Comparison of ENCODE assay signal across 2 cellular contexts in the genomic region with DNA sequence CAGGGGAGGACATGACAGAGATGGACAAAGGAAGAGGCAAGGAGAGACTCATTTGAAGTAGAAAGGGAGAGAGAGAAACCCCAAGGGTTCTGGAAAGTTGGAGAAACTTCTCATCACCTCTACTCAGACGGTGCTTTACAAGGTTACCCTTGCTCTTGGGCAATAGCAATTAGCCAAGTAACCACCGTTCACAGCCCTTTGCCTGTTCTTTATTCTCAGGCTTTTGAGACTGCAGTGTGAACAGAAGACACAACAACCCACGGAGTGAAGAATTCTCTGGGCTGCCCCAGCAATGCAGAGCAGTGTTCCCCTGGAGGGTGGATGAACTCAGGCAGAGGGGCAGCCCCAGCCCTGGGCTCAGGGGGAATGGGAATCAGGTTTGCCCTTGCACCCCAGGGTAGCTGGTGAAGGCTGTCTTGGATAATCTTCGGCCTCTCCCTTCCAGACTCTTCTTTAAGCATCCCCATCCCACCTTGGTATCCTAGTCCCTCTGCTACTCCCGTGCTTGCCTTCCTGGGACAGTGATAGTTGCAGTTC.
A peak's percentile ranks its signal among the peaks of the same experiment; 100 is the strongest.
TF ChIP-seq lines count a peak whose summit lies in the region.

No MANE protein-coding gene starts in this region.

TF ChIP-seq in IMR-90, 13 proteins besides CTCF, POLR2A, EP300 and RAD21:
- TF ChIP-seq CEBPB (IDR thresholded peaks at IDR 0.05; ENCODE audit: low read depth, low read length) (0 out of 2 replicates have a peak, but pooled peaks have one; percentile 25), BHLHE40 (IDR thresholded peaks at IDR 0.05; ENCODE audit: low read depth, low read length) (no peak)
TF ChIP-seq in IMR-90: peak in this region for 1.

TF ChIP-seq in K562, 482 proteins besides CTCF, POLR2A, EP300 and RAD21:
- TF ChIP-seq BHLHE40 (IDR thresholded peaks at IDR 0.05; ENCODE audit: low read length), result no peak
- no peak for TF ChIP-seq ZNF347 (CRISPR knock-in tag; IDR thresholded peaks at IDR 0.05; ENCODE audit: low read depth)
- TF ChIP-seq ZNF644 (tag; IDR thresholded peaks at IDR 0.05; ENCODE audit: low read depth), result no peak
- TF ChIP-seq SP1 (CRISPR knock-in tag; IDR thresholded peaks at IDR 0.05), result no peak
- TF ChIP-seq, protein P1, sequence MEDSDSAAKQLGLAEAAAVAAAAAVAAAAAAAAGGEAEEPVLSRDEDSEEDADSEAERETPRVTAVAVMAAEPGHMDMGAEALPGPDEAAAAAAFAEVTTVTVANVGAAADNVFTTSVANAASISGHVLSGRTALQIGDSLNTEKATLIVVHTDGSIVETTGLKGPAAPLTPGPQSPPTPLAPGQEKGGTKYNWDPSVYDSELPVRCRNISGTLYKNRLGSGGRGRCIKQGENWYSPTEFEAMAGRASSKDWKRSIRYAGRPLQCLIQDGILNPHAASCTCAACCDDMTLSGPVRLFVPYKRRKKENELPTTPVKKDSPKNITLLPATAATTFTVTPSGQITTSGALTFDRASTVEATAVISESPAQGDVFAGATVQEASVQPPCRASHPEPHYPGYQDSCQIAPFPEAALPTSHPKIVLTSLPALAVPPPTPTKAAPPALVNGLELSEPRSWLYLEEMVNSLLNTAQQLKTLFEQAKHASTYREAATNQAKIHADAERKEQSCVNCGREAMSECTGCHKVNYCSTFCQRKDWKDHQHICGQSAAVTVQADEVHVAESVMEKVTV (CRISPR knock-in tag; IDR thresholded peaks at IDR 0.05), result no peak
- TF ChIP-seq ATF1 (CRISPR knock-in tag; IDR thresholded peaks at IDR 0.05), result no peak
- no peak for TF ChIP-seq ATF1 (tag; IDR thresholded peaks at IDR 0.05)
- TF ChIP-seq SAFB (IDR thresholded peaks at IDR 0.05; ENCODE audit: borderline replicate concordance, low read depth, low read length), result no peak
- no peak for TF ChIP-seq GTF2A2 (tag; IDR thresholded peaks at IDR 0.05)
- TF ChIP-seq TEAD4 (IDR thresholded peaks at IDR 0.05; ENCODE audit: low read length), result no peak
- no peak for TF ChIP-seq TEAD4 (CRISPR knock-in tag; IDR thresholded peaks at IDR 0.05; ENCODE audit: borderline replicate concordance)
- TF ChIP-seq ZNF707 (CRISPR knock-in tag; conservative IDR thresholded peaks at IDR 0.05), result no peak
- no peak for TF ChIP-seq ESRRB (CRISPR knock-in tag; IDR thresholded peaks at IDR 0.05; ENCODE audit: borderline replicate concordance)
- TF ChIP-seq, protein P2, sequence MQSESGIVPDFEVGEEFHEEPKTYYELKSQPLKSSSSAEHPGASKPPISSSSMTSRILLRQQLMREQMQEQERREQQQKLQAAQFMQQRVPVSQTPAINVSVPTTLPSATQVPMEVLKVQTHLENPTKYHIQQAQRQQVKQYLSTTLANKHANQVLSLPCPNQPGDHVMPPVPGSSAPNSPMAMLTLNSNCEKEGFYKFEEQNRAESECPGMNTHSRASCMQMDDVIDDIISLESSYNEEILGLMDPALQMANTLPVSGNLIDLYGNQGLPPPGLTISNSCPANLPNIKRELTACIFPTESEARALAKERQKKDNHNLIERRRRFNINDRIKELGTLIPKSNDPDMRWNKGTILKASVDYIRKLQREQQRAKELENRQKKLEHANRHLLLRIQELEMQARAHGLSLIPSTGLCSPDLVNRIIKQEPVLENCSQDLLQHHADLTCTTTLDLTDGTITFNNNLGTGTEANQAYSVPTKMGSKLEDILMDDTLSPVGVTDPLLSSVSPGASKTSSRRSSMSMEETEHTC (IDR thresholded peaks at IDR 0.05), result no peak
- TF ChIP-seq SMAD1 (IDR thresholded peaks at IDR 0.05; ENCODE audit: low read depth, low read length, partially characterized antibody), result no peak
- TF ChIP-seq ILF3 (IDR thresholded peaks at IDR 0.05; ENCODE audit: borderline replicate concordance), result no peak
- TF ChIP-seq ZNF197 (CRISPR knock-in tag; IDR thresholded peaks at IDR 0.05; ENCODE audit: low read depth), result no peak
- no peak for TF ChIP-seq ZNF445 (CRISPR knock-in tag; IDR thresholded peaks at IDR 0.05; ENCODE audit: low read depth)
- no peak for TF ChIP-seq PHB (CRISPR knock-in tag; IDR thresholded peaks at IDR 0.05)
